8 cellular contexts compared by ENCODE assay signal in the genomic region with DNA sequence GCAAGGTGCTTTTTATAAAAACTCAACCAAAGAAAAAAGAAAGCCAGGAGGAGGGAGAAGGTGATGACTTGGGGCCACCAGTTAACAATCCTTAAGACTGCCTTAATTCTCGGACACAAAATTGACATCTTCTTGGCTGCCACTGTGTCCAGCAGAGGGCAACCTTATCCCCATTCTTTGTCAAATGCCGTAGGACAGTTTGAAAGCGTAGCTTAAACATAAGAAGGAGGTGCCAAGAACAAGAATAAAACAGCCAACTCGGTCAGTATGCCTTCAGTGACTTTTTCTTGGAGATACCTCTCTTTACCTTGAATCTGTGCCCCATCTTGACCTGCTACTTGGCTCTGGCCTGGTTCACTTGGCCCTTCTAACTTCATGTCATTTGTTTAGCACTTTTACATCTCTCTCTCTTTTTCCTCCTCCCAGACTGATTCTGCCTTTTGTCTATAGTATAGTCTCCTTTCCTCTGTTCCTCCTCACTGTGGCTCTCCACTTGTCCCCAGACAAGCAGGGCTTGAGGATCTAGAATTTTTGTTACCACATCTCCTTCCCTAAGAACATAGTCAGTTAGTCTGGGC.
DNase-seq lines count a peak whose midpoint lies in the region; ATAC-seq, FAIRE-seq and TF ChIP-seq lines count a peak whose summit lies in the region.

No MANE protein-coding gene starts in this region.

- no peaks in the 10 kb centered on the region for H3K27me3 ChIP-seq in body of pancreas
- H3K27me3 ChIP-seq in keratinocyte (ENCODE audit: control insufficient read depth, extremely low read depth, insufficient read depth, low read length), result peaks cover 14% of the 10 kb centered on the region

- peak overlapping the region; percentile 4 for H3K4me2 ChIP-seq in keratinocyte (ENCODE audit: control insufficient read depth, extremely low read depth, insufficient read depth, low read depth, low read length)

- no peaks in the 10 kb centered on the region for H3K36me3 Mint-ChIP-seq in T-cell

- no peak for TF ChIP-seq POLR2A in body of pancreas (IDR thresholded peaks at IDR 0.05)

- H3K4me3 Mint-ChIP-seq in T-cell, result no peak overlapping the region

- no peak overlapping the region for H3K27ac ChIP-seq in body of pancreas
- no peak overlapping the region for H3K27ac ChIP-seq in keratinocyte (ENCODE audit: control insufficient read depth, insufficient read depth, low read length)

- no peak overlapping the region for H3K4me3 ChIP-seq in Jurkat, Clone E6-1 (ENCODE audit: low read length)
- H3K4me3 ChIP-seq in body of pancreas (no peak overlapping the region), keratinocyte (ENCODE audit: control insufficient read depth in 2 of 3, extremely low read depth in 1 of 3, insufficient read depth in 2 of 3, low read depth in 1 of 3, low read length in 3 of 3) (no peak overlapping the region)

- no peaks in the 10 kb centered on the region for H3K79me2 ChIP-seq in keratinocyte (ENCODE audit: control insufficient read depth, insufficient read depth, low read length)

- DNase-seq in activated gamma-delta T cell treated with Interleukin-2 at 50 U/mL for 16 hours, result peak; percentile 41
- DNase-seq in activated gamma-delta T cell (lab: John Stamatoyannopoulos, UW), result no peak
- DNase-seq in Jurkat, Clone E6-1 (ENCODE audit: low read depth, low spot score), result peak; percentile 60
- DNase-seq in T-cell, result peak in 33 of 34 experiments; percentile 4 to 53 (median 28)
- DNase-seq in body of pancreas, result peak; percentile 59 to 67 (median 62)
- DNase-seq in keratinocyte (ENCODE audit: low read depth, low spot score), result peak; percentile 21
- DNase-seq in stimulated activated CD8-positive, alpha-beta memory T cell treated with anti-CD3 and anti-CD28 coated beads, Interleukin-12 subunit alpha, Interleukin-12 subunit beta, amount 100 ng/mL, for 24 hours (ENCODE audit: extremely low read depth), result peak; percentile 20
- no peak for DNase-seq in putamen (ENCODE audit: low spot score)

- TF ChIP-seq CTCF in body of pancreas (IDR thresholded peaks at IDR 0.05) (peak; percentile 34 to 75 (median 69)), keratinocyte (optimal IDR thresholded peaks at IDR 0.05 in 1 of 3, IDR thresholded peaks at IDR 0.05 in 1 of 3, conservative IDR thresholded peaks at IDR 0.05 in 1 of 3; ENCODE audit: extremely low read depth in 1 of 3, insufficient read depth in 2 of 3, low read length in 3 of 3) (peak; percentile 73 to 87 (median 78))

- peak; percentile 62 for FAIRE-seq in keratinocyte (lab: Jason Lieb, UNC)

- POLR2A ChIA-PET in T-cell (lab: Charles Lee), result interaction anchor here in 1 of 2 donors (0.6 kb wide), 1 partner anchor 20 kb away, joined by 3 read pairs; no protein-coding TSS in a partner anchor

- no peaks in the 10 kb centered on the region for H4K20me1 ChIP-seq in keratinocyte (ENCODE audit: control insufficient read depth, extremely low read depth, insufficient read depth, low read length)

- 3 to 10% methylated on average over 4 of the region's 4 CpGs for WGBS in body of pancreas, 2 donors

- H3K36me3 ChIP-seq in body of pancreas (replicated peaks in 1 of 2; ENCODE audit: insufficient read depth in 1 of 2, low read depth in 2 of 2) (no peaks in the 10 kb centered on the region), keratinocyte (ENCODE audit: control insufficient read depth in 2 of 2, extremely low read depth in 1 of 2, insufficient read depth in 2 of 2, low read length in 2 of 2) (no peaks in the 10 kb centered on the region)

- no peaks in the 10 kb centered on the region for H3K9me3 Mint-ChIP-seq in T-cell

- H3K27ac Mint-ChIP-seq in T-cell, result no peak overlapping the region

- CTCF ChIA-PET in T-cell (lab: Charles Lee), result interaction anchor here (0.5 to 2.0 kb wide), 14 partner anchors 8 to 460 kb away, joined by 3 to 13 read pairs (median 3); a partner anchor contains a TSS

- H2AFZ ChIP-seq in keratinocyte (ENCODE audit: control insufficient read depth, low read length), result no peak overlapping the region

- ATAC-seq in T-cell (replicated peaks in 1 of 4) (peak; percentile 58 to 80 (median 70)), body of pancreas (peak; percentile 68)

- no peak overlapping the region for H3K9ac ChIP-seq in keratinocyte (ENCODE audit: control insufficient read depth, extremely low read depth, insufficient read depth, low read length)

- dilution Hi-C loops in keratinocyte (cut with MboI; ENCODE audit: extremely low pct_ligation_motif_present, low sequenced_read_pairs), result no loop called here

- no peaks in the 10 kb centered on the region for H3K9me3 ChIP-seq in body of pancreas
- H3K9me3 ChIP-seq in keratinocyte (ENCODE audit: control insufficient read depth, low read depth, low read length), result no peaks in the 10 kb centered on the region

- no peaks in the 10 kb centered on the region for H3K9me1 ChIP-seq in keratinocyte (ENCODE audit: control insufficient read depth, extremely low read depth, insufficient read depth, low read length)

- H3K27me3 Mint-ChIP-seq in T-cell, result peaks cover 11 to 23% of the 10 kb centered on the region in 2 donors

- intact Hi-C loops in body of pancreas (cut with DNase I), result no loop called here

- H3K4me1 ChIP-seq in body of pancreas (no peaks in the 10 kb centered on the region), keratinocyte (ENCODE audit: control insufficient read depth, extremely low read depth, insufficient read depth, low read length) (no peaks in the 10 kb centered on the region)

- H3K4me1 Mint-ChIP-seq in T-cell, result peaks cover 0 to 10% (median 4%) of the 10 kb centered on the region in 3 donors

Comparison
In these comparisons a context has a peak if more than half of its experiments do, and no peak if none do; other contexts are left out.
1. DNase-seq: peak in activated gamma-delta T cell treated with Interleukin-2 at 50 U/mL for 16 hours (single experiment), Jurkat, Clone E6-1 (single experiment), T-cell (33 of 34), body of pancreas (4 of 4), keratinocyte (single experiment) and stimulated activated CD8-positive, alpha-beta memory T cell treated with anti-CD3 and anti-CD28 coated beads, Interleukin-12 subunit alpha, Interleukin-12 subunit beta, amount 100 ng/mL, for 24 hours (single experiment); none in activated gamma-delta T cell (single experiment) and putamen (single experiment).